17 cellular contexts compared by ENCODE assay signal in genomic region chr6:4336084-4336483, GRCh38.
"Had no signal": no experiment of that assay in that cellular context is flagged by ENCODE, and none has a peak within 500 bp of the region (broad histone marks: within the 10 kb centered on the region; RNA-seq: fewer than 3 reads in every experiment).

No MANE protein-coding gene starts in this region.

- H3K36me3 Mint-ChIP-seq: natural killer cell treated with Interleukin-12 subunit alpha and Interleukin-12 subunit beta and Interleukin-15 and Interleukin-18, amount 100 ng/mL, for 72 hours; neural progenitor cell had no signal

- H3K4me2 ChIP-seq: neural progenitor cell had no signal

- H3K27me3 ChIP-seq: heart left ventricle, neural progenitor cell, ovary, right atrium auricular region, tibial artery, upper lobe of right lung, vagina had no signal

- H3K4me3 ChIP-seq: heart left ventricle, mucosa of descending colon, neural progenitor cell, ovary, right atrium auricular region, tibial artery, upper lobe of right lung, vagina had no signal

- DNase-seq: cortex of kidney; effector memory CD4-positive, alpha-beta T cell; heart left ventricle; mucosa of descending colon; nucleus accumbens; ovary; small intestine; stimulated activated CD4-positive, alpha-beta T cell treated with anti-CD3 and anti-CD28 coated beads, Interleukin-2, amount 100 ng/mL, for 48 hours; tibial artery; upper lobe of right lung had no signal

- H3K27ac ChIP-seq: heart left ventricle, neural progenitor cell, ovary, right atrium auricular region, tibial artery, upper lobe of right lung, vagina had no signal

- H3K9me3 Mint-ChIP-seq: natural killer cell treated with Interleukin-12 subunit alpha and Interleukin-12 subunit beta and Interleukin-15 and Interleukin-18, amount 100 ng/mL, for 72 hours; stimulated activated naive CD8-positive, alpha-beta T cell treated with anti-CD3 and anti-CD28 coated beads, Interleukin-15, Interleukin-2, amounts not matched to agents 100 ng/mL and 50 ng/mL, for 24 hours had no signal

- H3K4me1 ChIP-seq: neural progenitor cell, right atrium auricular region, tibial artery, upper lobe of right lung, vagina had no signal

- H3K27ac Mint-ChIP-seq: natural killer cell treated with Interleukin-12 subunit alpha and Interleukin-12 subunit beta and Interleukin-15 and Interleukin-18, amount 100 ng/mL, for 72 hours; neural progenitor cell; stimulated activated naive CD8-positive, alpha-beta T cell treated with anti-CD3 and anti-CD28 coated beads, Interleukin-15, Interleukin-2, amounts not matched to agents 100 ng/mL and 50 ng/mL, for 24 hours had no signal

- H3K9ac ChIP-seq: neural progenitor cell had no signal

- H3K36me3 ChIP-seq: heart left ventricle, neural progenitor cell, ovary, right atrium auricular region, tibial artery, upper lobe of right lung, vagina had no signal

- ATAC-seq: esophagus mucosa; heart left ventricle; left lobe of liver; mucosa of descending colon; natural killer cell treated with Interleukin-12 subunit alpha and Interleukin-12 subunit beta and Interleukin-15 and Interleukin-18, amount 100 ng/mL, for 72 hours; upper lobe of right lung had no signal

- H3K4me3 Mint-ChIP-seq: natural killer cell treated with Interleukin-12 subunit alpha and Interleukin-12 subunit beta and Interleukin-15 and Interleukin-18, amount 100 ng/mL, for 72 hours; neural progenitor cell; stimulated activated naive CD8-positive, alpha-beta T cell treated with anti-CD3 and anti-CD28 coated beads, Interleukin-15, Interleukin-2, amounts not matched to agents 100 ng/mL and 50 ng/mL, for 24 hours had no signal

- H2AFZ ChIP-seq: neural progenitor cell had no signal

- H3K9me3 ChIP-seq: heart left ventricle, mucosa of descending colon, ovary, right atrium auricular region, tibial artery, upper lobe of right lung, vagina had no signal
